7 cellular contexts compared by ENCODE assay signal in genomic region chr1:89065077-89065868, GRCh38. TPM values are rescaled to one million over a fixed set of nuclear protein-coding genes. Genes with fewer than 3 reads are reported as not detected.
DNase-seq lines count a peak whose midpoint lies in the region; ATAC-seq and TF ChIP-seq lines count a peak whose summit lies in the region.

TSS of gene GBP1 (minus strand) at chr1:89065208. CDS start at chr1:89063234, 1,974 bp downstream.

- no peaks in the 10 kb centered on the region for H3K9me3 Mint-ChIP-seq in type B pancreatic cell

- ATAC-seq in GM18508 (IDR thresholded peaks at IDR 0.05; ENCODE audit: insufficient read depth, unreplicated experiment) (peak; percentile 43), HG02610 (IDR thresholded peaks at IDR 0.05; ENCODE audit: unreplicated experiment) (peak; percentile 76)

- H3K36me3 Mint-ChIP-seq in type B pancreatic cell, result no peaks in the 10 kb centered on the region

- no peaks in the 10 kb centered on the region for H3K27me3 Mint-ChIP-seq in type B pancreatic cell

- peaks cover 17% of the 10 kb centered on the region for H3K4me1 Mint-ChIP-seq in type B pancreatic cell (ENCODE audit: unreplicated experiment)

- peak within 1 kb of the TSS; percentile 88 for H3K27ac Mint-ChIP-seq in type B pancreatic cell

- TF ChIP-seq CTCF in coronary artery (IDR thresholded peaks at IDR 0.05) (no peak), type B pancreatic cell (conservative IDR thresholded peaks at IDR 0.05) (no peak)

- H3K4me3 ChIP-seq in coronary artery, result peak within 1 kb of the TSS; percentile 78

- H3K27ac ChIP-seq in coronary artery, result peak within 1 kb of the TSS; percentile 88

- H3K4me3 Mint-ChIP-seq in type B pancreatic cell, result peak within 1 kb of the TSS; percentile 82

- DNase-seq in OCI-M1 (lab: John Stamatoyannopoulos, UW) (peak; percentile 92), coronary artery (ENCODE audit: low spot score) (no peak), medulla oblongata (ENCODE audit: extremely low spot score) (peak; percentile 81), type B pancreatic cell (ENCODE audit: extremely low spot score, unreplicated experiment) (no peak), HuH-7 (ENCODE audit: low spot score) (no peak)

RNA-seq across cellular contexts. Expression of gene GBP1, which starts in this region (rescaled TPM):
- total RNA-seq in type B pancreatic cell (ENCODE audit: low replicate concordance), result 16.0 and 52.4 TPM in 2 replicates

Comparison
In these comparisons a context has a peak if more than half of its experiments do, and no peak if none do; other contexts are left out.
1. DNase-seq: peak in OCI-M1 (single experiment) and medulla oblongata (single experiment); none in coronary artery (single experiment), type B pancreatic cell (single experiment) and HuH-7 (single experiment).